Comparison of ENCODE assay signal across 10 cellular contexts in the genomic region with DNA sequence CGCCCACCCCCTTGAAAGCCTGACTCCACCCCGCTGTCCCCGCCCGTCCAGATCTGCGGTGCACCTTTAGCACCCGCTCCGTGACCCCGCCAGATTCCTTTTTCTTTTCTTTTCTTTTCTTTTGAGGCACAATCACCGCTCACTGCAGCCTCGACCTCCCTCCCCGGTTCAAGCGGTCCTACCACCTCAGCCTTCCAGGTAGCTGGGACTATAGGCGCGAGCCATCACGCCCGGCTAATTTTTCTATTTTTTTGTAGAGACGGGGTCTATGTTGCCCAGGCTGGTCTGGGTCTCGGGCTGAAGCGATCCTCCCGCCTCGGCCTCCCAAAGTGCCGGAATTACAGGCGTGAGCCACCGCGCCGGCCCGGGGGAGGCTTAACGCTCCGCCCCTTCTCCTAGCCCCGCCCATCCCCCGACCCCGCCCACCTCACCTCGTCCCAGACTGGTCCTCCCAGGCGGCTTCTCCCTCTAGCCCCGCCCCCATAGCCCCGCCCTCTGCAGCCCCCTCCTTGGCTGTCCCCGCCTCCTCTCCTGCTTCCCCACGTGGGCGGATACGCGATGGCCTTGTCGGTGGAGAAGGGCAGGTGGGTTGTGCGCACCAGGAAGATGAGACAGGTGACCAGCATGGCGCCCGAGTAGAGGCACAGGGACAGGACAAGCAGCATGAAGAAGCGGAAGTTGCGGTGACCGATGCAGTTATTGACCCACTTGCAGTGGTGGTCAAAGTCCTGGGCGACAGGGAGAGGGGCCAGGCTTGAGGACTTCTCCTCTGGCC. TPM values are rescaled to one million over a fixed set of nuclear protein-coding genes. Genes with fewer than 3 reads are reported as not detected.
DNase-seq lines count a peak whose midpoint lies in the region; FAIRE-seq and TF ChIP-seq lines count a peak whose summit lies in the region.
"Had no signal": no experiment of that assay in that cellular context is flagged by ENCODE, and none has a peak within 500 bp of the region (broad histone marks: within the 10 kb centered on the region; RNA-seq: fewer than 3 reads in every experiment).

No MANE protein-coding gene starts in this region.

- H3K9ac ChIP-seq in GM23248 = no peak overlapping the region
- H3K9ac ChIP-seq in SU-DHL-6 (ENCODE audit: low read length) = no peak overlapping the region
- no peak overlapping the region for H3K9ac ChIP-seq in astrocyte (ENCODE audit: low read length)

- H3K27ac ChIP-seq in GM23248 = no peak overlapping the region
- no peak overlapping the region for H3K27ac ChIP-seq in SU-DHL-6 (ENCODE audit: low read depth, low read length)
- no peak overlapping the region for H3K27ac ChIP-seq in astrocyte (ENCODE audit: low read depth, low read length)

- H3K9me3 Mint-ChIP-seq in astrocyte (ENCODE audit: unreplicated experiment) = peaks cover 4% of the 10 kb centered on the region

- FAIRE-seq in astrocyte (lab: Jason Lieb, UNC) = no peak
- FAIRE-seq: TTC549 had no signal

- DNase-seq in GM23248 (peak; percentile 38), astrocyte (ENCODE audit: low read depth) (no peak), iPS-NIHi7 (ENCODE audit: extremely low spot score) (peak; percentile 98), putamen (ENCODE audit: low spot score) (no peak), COR-L47 (lab: John Stamatoyannopoulos, UW) (no peak), DMS153 (lab: John Stamatoyannopoulos, UW) (no peak)
- peak in 2 of 3 donors; percentile 59 to 80 for DNase-seq in stimulated activated CD4-positive, alpha-beta T cell treated with anti-CD3 and anti-CD28 coated beads, TNF-alpha, amount 100 ng/mL, for 48 hours (ENCODE audit: low read depth in 3 of 3)

- no peak for TF ChIP-seq CTCF in SU-DHL-6 (IDR thresholded peaks at IDR 0.05; ENCODE audit: insufficient read depth, low read length, poor library complexity, severe bottlenecking)
- TF ChIP-seq CTCF in astrocyte (IDR thresholded peaks at IDR 0.05; ENCODE audit: insufficient read depth, low read depth, low read length) = no peak

- H3K9me2 ChIP-seq in GM23248 (ENCODE audit: insufficient read depth) = no peaks in the 10 kb centered on the region
- H3K9me2 ChIP-seq in SU-DHL-6 (replicated peaks; ENCODE audit: insufficient read depth, low read length) = no peaks in the 10 kb centered on the region

- H3K4me1 ChIP-seq in GM23248 (ENCODE audit: insufficient read depth) (no peaks in the 10 kb centered on the region), astrocyte (ENCODE audit: insufficient read depth, low read length) (no peaks in the 10 kb centered on the region)

- H3K79me2 ChIP-seq in GM23248 (ENCODE audit: insufficient read depth) (no peaks in the 10 kb centered on the region), SU-DHL-6 (ENCODE audit: insufficient read depth, low read length) (no peaks in the 10 kb centered on the region), astrocyte (ENCODE audit: insufficient read depth, low read length) (no peaks in the 10 kb centered on the region)

- H4K20me1 ChIP-seq in GM23248 (ENCODE audit: insufficient read depth) (no peaks in the 10 kb centered on the region), SU-DHL-6 (ENCODE audit: low read depth, low read length) (no peaks in the 10 kb centered on the region), astrocyte (ENCODE audit: insufficient read depth, low read length) (no peaks in the 10 kb centered on the region)

- H3F3A ChIP-seq in GM23248 (ENCODE audit: insufficient read depth) (no peaks in the 10 kb centered on the region), SU-DHL-6 (ENCODE audit: insufficient read depth) (no peaks in the 10 kb centered on the region)

- WGBS in GM23248 (ENCODE audit: low coverage in 1 of 2, low lambda C conversion rate in 2 of 2, missing lambda C conversion rate in 2 of 2), 2 experiments = 43 to 57% methylated on average over 30 to 49 of the region's 49 CpGs

- no peak overlapping the region for H3K4me3 Mint-ChIP-seq in astrocyte (ENCODE audit: unreplicated experiment)

- H3K9me3 ChIP-seq in GM23248 (ENCODE audit: low read depth) (no peaks in the 10 kb centered on the region), SU-DHL-6 (ENCODE audit: insufficient read depth, low read length) (no peaks in the 10 kb centered on the region), astrocyte (ENCODE audit: insufficient read depth, low read depth, low read length) (no peaks in the 10 kb centered on the region)

- no peak overlapping the region for H3K27ac Mint-ChIP-seq in astrocyte (ENCODE audit: unreplicated experiment)

- in situ Hi-C loops in GM23248 (cut with MboI) = no loop called here

- H3K4me2 ChIP-seq in GM23248 (ENCODE audit: unreplicated experiment) (no peak overlapping the region), SU-DHL-6 (ENCODE audit: low read depth, low read length, poor library complexity, severe bottlenecking) (peak overlapping the region; percentile 42), astrocyte (ENCODE audit: low read length) (peak overlapping the region; percentile 82)

- H3K27me3 ChIP-seq in GM23248 (replicated peaks; ENCODE audit: insufficient read depth) (no peaks in the 10 kb centered on the region), SU-DHL-6 (ENCODE audit: low read length) (no peaks in the 10 kb centered on the region), astrocyte (ENCODE audit: insufficient read depth, low read length) (peaks cover 4% of the 10 kb centered on the region)

- H3K27me3 Mint-ChIP-seq in astrocyte (ENCODE audit: low read depth, unreplicated experiment) = peaks cover 28% of the 10 kb centered on the region

- peak overlapping the region; percentile 37; the same call in 1 of the 2 replicates for H3K4me3 ChIP-seq in GM23248
- peak overlapping the region; percentile 22 for H3K4me3 ChIP-seq in SU-DHL-6 (ENCODE audit: insufficient read depth, low read length, poor library complexity, severe bottlenecking)
- peak overlapping the region; percentile 44 for H3K4me3 ChIP-seq in astrocyte (ENCODE audit: insufficient read depth, low read depth, low read length)

- H3K4me1 Mint-ChIP-seq in astrocyte (ENCODE audit: low read depth, unreplicated experiment) = no peaks in the 10 kb centered on the region

- H3K36me3 ChIP-seq in GM23248 (ENCODE audit: low read depth) (no peaks in the 10 kb centered on the region), SU-DHL-6 (ENCODE audit: low read length) (no peaks in the 10 kb centered on the region), astrocyte (ENCODE audit: insufficient read depth, low read length) (no peaks in the 10 kb centered on the region)

- peaks cover 5% of the 10 kb centered on the region for H3K36me3 Mint-ChIP-seq in astrocyte (ENCODE audit: low read depth, unreplicated experiment)

- 0 out of 2 replicates have a peak overlapping the region, but pooled peaks have one; percentile 50 for H2AFZ ChIP-seq in GM23248
- H2AFZ ChIP-seq in SU-DHL-6 (ENCODE audit: low read depth, low read length, severe bottlenecking) = no peak overlapping the region
- H2AFZ ChIP-seq in astrocyte (ENCODE audit: low read depth, low read length) = peak overlapping the region; percentile 41

RNA-seq across cellular contexts. Expression of a gene that starts 3.2 kb away (rescaled TPM):
- total RNA-seq in GM23248 (2014; rRNA removed; shearing (Covaris generic)) = not detected in 2 replicates
- polyA plus RNA-seq in GM23248 (2016; fragmentation: Nextera tagmentation; extraction: Ambion mirVana) = not detected in 2 replicates
- total RNA-seq in astrocyte = 0.41 TPM in 1 of 2 replicates, not detected in the other
- total RNA-seq: temporal lobe had no signal

RNA-seq across cellular contexts. Expression of a gene that starts 8.3 kb away (rescaled TPM):
- total RNA-seq in GM23248 (2014; rRNA removed; shearing (Covaris generic)) = not detected in 2 replicates
- polyA plus RNA-seq in GM23248 (2016; fragmentation: Nextera tagmentation; extraction: Ambion mirVana) = 3.4 and 6.0 TPM in 2 replicates
- not detected in 2 replicates for total RNA-seq in astrocyte

Comparison
In these comparisons a context has a peak if more than half of its experiments do, and no peak if none do; other contexts are left out.
1. DNase-seq: peak in GM23248 (single experiment), iPS-NIHi7 (single experiment) and stimulated activated CD4-positive, alpha-beta T cell treated with anti-CD3 and anti-CD28 coated beads, TNF-alpha, amount 100 ng/mL, for 48 hours (2 of 3); none in astrocyte (single experiment), putamen (single experiment), COR-L47 (single experiment) and DMS153 (single experiment).
2. Peak in every context shown above with its lines, with median percentiles within 50 percentile points of each other: H3K4me3 ChIP-seq.